21 cellular contexts compared by ENCODE assay signal in genomic region chr4:177408023-177408422, GRCh38.
"Had no signal": no experiment of that assay in that cellular context is flagged by ENCODE, and none has a peak within 500 bp of the region (broad histone marks: within the 10 kb centered on the region; RNA-seq: fewer than 3 reads in every experiment).

No MANE protein-coding gene starts in this region.

- H3K27me3 Mint-ChIP-seq: activated naive CD4-positive, alpha-beta T cell treated with anti-CD3 and anti-CD28 coated beads, Interleukin-2, amount 50 U/mL, for 24 hours had no signal

- H3K27me3 ChIP-seq: breast epithelium had no signal

- H3K4me2 ChIP-seq: KMS-11 had no signal

- H3K9me3 ChIP-seq: breast epithelium, SJSA1 had no signal

- H3K4me1 Mint-ChIP-seq: activated naive CD4-positive, alpha-beta T cell treated with anti-CD3 and anti-CD28 coated beads, Interleukin-2, amount 50 U/mL, for 24 hours; IgD-negative memory B cell had no signal

- H3K27ac Mint-ChIP-seq: activated CD8-positive, alpha-beta T cell treated with anti-CD3 and anti-CD28 coated beads, Interleukin-2, amount 10 ng/mL, durations not matched to agents 7 days and 5 days; activated naive CD4-positive, alpha-beta T cell treated with anti-CD3 and anti-CD28 coated beads, Interleukin-2, amount 50 U/mL, for 24 hours; IgD-negative memory B cell; T-helper 1 cell treated with Interleukin-12 subunit alpha and Interleukin-12 subunit beta and Interleukin-4 antibody, amounts not matched to agents 30 μg/mL and 1 μg/mL, for 36 hours; WTC11 had no signal

- H3K4me3 ChIP-seq: breast epithelium, SJSA1 had no signal

- H3K36me3 ChIP-seq: breast epithelium, SJSA1 had no signal

- H3K4me1 ChIP-seq: breast epithelium, SJSA1 had no signal

- H3K9ac ChIP-seq: KMS-11 had no signal

- H3K27ac ChIP-seq: breast epithelium, KMS-11, SJSA1 had no signal

- DNase-seq: activated CD4-positive, alpha-beta T cell treated with anti-CD3 and anti-CD28 coated beads for 48 hours; activated CD4-positive, alpha-beta T cell treated with anti-CD3 and anti-CD28 coated beads, Interleukin-2, amount 50 U/mL, for 4 hours; activated CD4-positive, CD25-positive, alpha-beta regulatory T cell treated with anti-CD3 and anti-CD28 coated beads, Interleukin-2, amount 50 U/mL, for 72 hours; activated CD8-positive, alpha-beta memory T cell treated with anti-CD3 and anti-CD28 coated beads, Interleukin-2, amount 50 U/mL, for 48 hours; activated CD8-positive, alpha-beta T cell treated with anti-CD3 and anti-CD28 coated beads, Interleukin-2, amount 10 ng/mL, durations not matched to agents 7 days and 5 days; activated T-cell treated with anti-CD3 and anti-CD28 coated beads, Interleukin-2, amount 50 U/mL, for 1 hour; aorta; caudate nucleus; NCI-H1694; NCI-H2081; NCI-H510A; NCI-H526 treated with DMSO at 0.1 percent for 48 hours; PC-3; SHP77 had no signal

- H3K36me3 Mint-ChIP-seq: activated naive CD4-positive, alpha-beta T cell treated with anti-CD3 and anti-CD28 coated beads, Interleukin-2, amount 50 U/mL, for 24 hours; IgD-negative memory B cell; WTC11 had no signal

- H3K4me3 Mint-ChIP-seq: activated CD8-positive, alpha-beta T cell treated with anti-CD3 and anti-CD28 coated beads, Interleukin-2, amount 10 ng/mL, durations not matched to agents 7 days and 5 days; activated naive CD4-positive, alpha-beta T cell treated with anti-CD3 and anti-CD28 coated beads, Interleukin-2, amount 50 U/mL, for 24 hours; IgD-negative memory B cell; T-helper 1 cell treated with Interleukin-12 subunit alpha and Interleukin-12 subunit beta and Interleukin-4 antibody, amounts not matched to agents 30 μg/mL and 1 μg/mL, for 36 hours; WTC11 had no signal

- H3K9me3 Mint-ChIP-seq: activated naive CD4-positive, alpha-beta T cell treated with anti-CD3 and anti-CD28 coated beads, Interleukin-2, amount 50 U/mL, for 24 hours had no signal
